ENCODE assay signal across 20 cellular contexts in the genomic region with DNA sequence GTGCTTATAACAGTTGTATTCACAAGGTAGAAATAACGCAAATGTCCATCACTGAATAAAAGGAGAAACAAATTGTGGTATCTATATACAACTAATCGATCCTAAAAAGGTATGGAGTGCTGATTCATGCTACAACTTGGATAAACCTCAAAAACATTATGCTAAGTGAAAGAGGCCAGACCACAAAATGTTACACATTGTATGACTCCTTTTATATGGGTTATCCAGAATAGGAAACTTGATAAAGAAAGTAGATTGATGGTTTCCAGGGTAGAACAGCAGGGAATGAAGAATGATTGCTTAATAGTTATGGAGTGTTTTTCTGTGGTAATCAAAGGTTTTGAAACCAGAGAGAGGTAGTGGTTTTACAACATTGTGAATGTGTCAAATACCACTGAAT.
DNase-seq lines count a peak whose midpoint lies in the region; ATAC-seq and TF ChIP-seq lines count a peak whose summit lies in the region.
"Had no signal": no experiment of that assay in that cellular context is flagged by ENCODE, and none has a peak within 500 bp of the region (broad histone marks: within the 10 kb centered on the region; RNA-seq: fewer than 3 reads in every experiment).

No MANE protein-coding gene starts in this region.

- H3K27ac ChIP-seq in A673 (ENCODE audit: low read depth, low read length, poor library complexity, severe bottlenecking) (no peak overlapping the region), GM23248 (no peak overlapping the region), uterus (no peak overlapping the region), gastroesophageal sphincter (no peak overlapping the region), endodermal cell (ENCODE audit: low read depth, low read length) (no peak overlapping the region)
- H3K27ac ChIP-seq: BLaER1, cardiac muscle cell, transverse colon had no signal

- H3F3A ChIP-seq in GM23248 (ENCODE audit: insufficient read depth) = peaks cover 20% of the 10 kb centered on the region; the same call in 1 of the 2 replicates

- no peaks in the 10 kb centered on the region for H3K79me2 ChIP-seq in GM23248 (ENCODE audit: insufficient read depth)

- DNase-seq in A673 (ENCODE audit: low spot score) (peak; percentile 49), GM23248 (peak; percentile 42), SK-MEL-5 (ENCODE audit: low read depth, low spot score) (peak; percentile 48), fibroblast of mammary gland (ENCODE audit: low read depth) (peak; percentile 80), uterus (no peak), H7 (no peak), endodermal cell (no peak)
- DNase-seq: activated CD4-positive, alpha-beta T cell treated with anti-CD3 and anti-CD28 coated beads for 1 hour; DMS79 treated with DMSO at 0.1 percent for 48 hours; head of caudate nucleus; kidney glomerular epithelial cell; NCI-H1417 treated with DMSO at 0.1 percent for 48 hours; NCI-H446 treated with DMSO at 0.1 percent for 48 hours; posterior cingulate gyrus; transverse colon had no signal

- H3K9me2 ChIP-seq in GM23248 (ENCODE audit: insufficient read depth) = no peaks in the 10 kb centered on the region

- in situ Hi-C loops in GM23248 (cut with MboI) (no loop called here), SK-MEL-5 (cut with HindIII; ENCODE audit: low pct_unique_long_range_greater_than_20kb, low sequenced_read_pairs) (no loop called here)

- intact Hi-C loops in A673 (cut with micrococcal nuclease; ENCODE audit: unreplicated experiment) = loop anchor here (10.0 kb wide), 2 partner anchors 420 to 720 kb away; no protein-coding TSS in a partner anchor
- intact Hi-C loops in uterus (cut with DNase I; ENCODE audit: low total_unique reads) = no loop called here

- peaks cover 5% of the 10 kb centered on the region for H3K9me3 Mint-ChIP-seq in endodermal cell
- H3K9me3 Mint-ChIP-seq: activated T-helper 2 cell treated with anti-CD3 and anti-CD28 coated beads, Interferon-gamma antibody, Interleukin-2, Interleukin-4, amounts not matched to agents 10 μg/mL and 5 μg/mL and 100 μg/mL, durations not matched to agents 14 hours and 24 hours and 36 hours had no signal

- no peaks in the 10 kb centered on the region for H3K9me3 ChIP-seq in A673 (ENCODE audit: low read depth, low read length, poor library complexity, severe bottlenecking)
- no peaks in the 10 kb centered on the region for H3K9me3 ChIP-seq in GM23248 (ENCODE audit: low read depth)
- no peaks in the 10 kb centered on the region for H3K9me3 ChIP-seq in uterus
- H3K9me3 ChIP-seq in gastroesophageal sphincter = no peaks in the 10 kb centered on the region
- no peaks in the 10 kb centered on the region for H3K9me3 ChIP-seq in endodermal cell (ENCODE audit: control insufficient read depth, low read length)
- H3K9me3 ChIP-seq: transverse colon had no signal

- TF ChIP-seq POLR2A in uterus (IDR thresholded peaks at IDR 0.05) (no peak), gastroesophageal sphincter (IDR thresholded peaks at IDR 0.05) (no peak)

- H3K27me3 Mint-ChIP-seq in endodermal cell (ENCODE audit: insufficient read depth) = no peaks in the 10 kb centered on the region

- H3K4me1 ChIP-seq in A673 (ENCODE audit: insufficient read depth, low read length, poor library complexity, severe bottlenecking) = peaks cover 31% of the 10 kb centered on the region
- peaks cover 11% of the 10 kb centered on the region for H3K4me1 ChIP-seq in GM23248 (ENCODE audit: insufficient read depth)
- H3K4me1 ChIP-seq in uterus = peaks cover 0 to 10% of the 10 kb centered on the region in 2 donors
- no peaks in the 10 kb centered on the region for H3K4me1 ChIP-seq in gastroesophageal sphincter
- H3K4me1 ChIP-seq in endodermal cell (ENCODE audit: control insufficient read depth, insufficient read depth, low read length) = peaks cover 8% of the 10 kb centered on the region

- ATAC-seq in gastroesophageal sphincter = no peak
- ATAC-seq: HepG2 had no signal

- CTCF ChIA-PET in A673 (lab: Charles Lee) = no interaction called here

- TF ChIP-seq CTCF in A673 (conservative IDR thresholded peaks at IDR 0.05; ENCODE audit: low read depth, low read length) = no peak
- TF ChIP-seq CTCF in fibroblast of mammary gland (conservative IDR thresholded peaks at IDR 0.05; ENCODE audit: control insufficient read depth, insufficient read depth, low read depth, low read length) = no peak
- no peak for TF ChIP-seq CTCF in uterus (IDR thresholded peaks at IDR 0.05)
- TF ChIP-seq CTCF in gastroesophageal sphincter (IDR thresholded peaks at IDR 0.05) = no peak
- TF ChIP-seq CTCF in endodermal cell (conservative IDR thresholded peaks at IDR 0.05) = no peak

- H2AFZ ChIP-seq in GM23248 = no peak overlapping the region

- BruUV-seq in A673 (replicated peaks; lab: Mats Ljungman, UMichigan) = no TSS peak

- peaks cover 18% of the 10 kb centered on the region for H3K4me1 Mint-ChIP-seq in endodermal cell

- H3K27me3 ChIP-seq in A673 (replicated peaks; ENCODE audit: insufficient read depth, low read depth, low read length, poor library complexity) = no peaks in the 10 kb centered on the region
- no peaks in the 10 kb centered on the region for H3K27me3 ChIP-seq in GM23248 (replicated peaks; ENCODE audit: insufficient read depth)
- H3K27me3 ChIP-seq in uterus = no peaks in the 10 kb centered on the region
- no peaks in the 10 kb centered on the region for H3K27me3 ChIP-seq in H7 (ENCODE audit: control insufficient read depth, insufficient read depth, low read length)
- H3K27me3 ChIP-seq in gastroesophageal sphincter = no peaks in the 10 kb centered on the region
- no peaks in the 10 kb centered on the region for H3K27me3 ChIP-seq in endodermal cell (ENCODE audit: control insufficient read depth, insufficient read depth, low read length, poor library complexity, severe bottlenecking)
- H3K27me3 ChIP-seq: BLaER1, cardiac muscle cell, transverse colon had no signal

- no peaks in the 10 kb centered on the region for H3K36me3 ChIP-seq in A673 (ENCODE audit: insufficient read depth, low read length, poor library complexity, severe bottlenecking)
- no peaks in the 10 kb centered on the region for H3K36me3 ChIP-seq in GM23248 (ENCODE audit: low read depth)
- H3K36me3 ChIP-seq in uterus = no peaks in the 10 kb centered on the region
- no peaks in the 10 kb centered on the region for H3K36me3 ChIP-seq in H7 (replicated peaks; ENCODE audit: control insufficient read depth, insufficient read depth, low read length)
- no peaks in the 10 kb centered on the region for H3K36me3 ChIP-seq in gastroesophageal sphincter
- H3K36me3 ChIP-seq in endodermal cell (ENCODE audit: control insufficient read depth, insufficient read depth, low read length) = no peaks in the 10 kb centered on the region
- H3K36me3 ChIP-seq: BLaER1, cardiac muscle cell, transverse colon had no signal

- 89% methylated on average over 2 of the region's 2 CpGs for WGBS in GM23248 (ENCODE audit: low coverage in 1 of 2, low lambda C conversion rate in 2 of 2, missing lambda C conversion rate in 2 of 2), 2 experiments
- 69 to 78% methylated on average over 2 of the region's 2 CpGs for WGBS in gastroesophageal sphincter (ENCODE audit: low coverage in 1 of 2), 2 donors
- WGBS in endodermal cell (ENCODE audit: insufficient coverage in 1 of 2, insufficient read length in 1 of 2), 2 experiments = 89 to 96% methylated on average over 1 to 2 of the region's 2 CpGs

- H3K4me3 ChIP-seq in A673 (ENCODE audit: low read depth, low read length, poor library complexity, severe bottlenecking) (no peak overlapping the region), GM23248 (no peak overlapping the region), fibroblast of mammary gland (ENCODE audit: control insufficient read depth, low read depth, low read length) (no peak overlapping the region), uterus (no peak overlapping the region), H7 (ENCODE audit: insufficient read depth, low read depth, low read length) (no peak overlapping the region), gastroesophageal sphincter (no peak overlapping the region), endodermal cell (ENCODE audit: low read length) (no peak overlapping the region)
- H3K4me3 ChIP-seq: BLaER1, cardiac muscle cell, transverse colon had no signal

- no peak overlapping the region for H3K4me2 ChIP-seq in GM23248 (ENCODE audit: unreplicated experiment)
- H3K4me2 ChIP-seq: BLaER1 had no signal

- H3K4me3 Mint-ChIP-seq in endodermal cell = no peak overlapping the region

- H3K9ac ChIP-seq in GM23248 (no peak overlapping the region), endodermal cell (ENCODE audit: extremely low read depth, low read length, poor library complexity, severe bottlenecking) (no peak overlapping the region)
- H3K9ac ChIP-seq: BLaER1 had no signal

- H4K20me1 ChIP-seq in GM23248 (ENCODE audit: insufficient read depth) = no peaks in the 10 kb centered on the region
- H4K20me1 ChIP-seq: BLaER1 had no signal

- H3K36me3 Mint-ChIP-seq in endodermal cell (ENCODE audit: low read depth) = no peaks in the 10 kb centered on the region

- no peak for TF ChIP-seq EP300 in gastroesophageal sphincter (IDR thresholded peaks at IDR 0.05)

- no peak overlapping the region for H3K27ac Mint-ChIP-seq in endodermal cell
- H3K27ac Mint-ChIP-seq: activated T-helper 2 cell treated with anti-CD3 and anti-CD28 coated beads, Interferon-gamma antibody, Interleukin-2, Interleukin-4, amounts not matched to agents 10 μg/mL and 5 μg/mL and 100 μg/mL, durations not matched to agents 14 hours and 24 hours and 36 hours had no signal

- POLR2A ChIA-PET in A673 (lab: Charles Lee; ENCODE audit: low non-redundant PET) = no interaction called here

Comparison
In these comparisons a context has a peak if more than half of its experiments do, and no peak if none do; other contexts are left out.
1. DNase-seq: peak in A673 (single experiment), GM23248 (single experiment), SK-MEL-5 (single experiment) and fibroblast of mammary gland (single experiment); none in uterus (0 of 2), H7 (single experiment) and endodermal cell (single experiment).